Comparison of ENCODE assay signal across 11 cellular contexts in genomic region chr1:151401860-151402259, GRCh38. TPM values are rescaled to one million over a fixed set of nuclear protein-coding genes. Genes with fewer than 3 reads are reported as not detected.
A peak's percentile ranks its signal among the peaks of the same experiment; 100 is the strongest.
DNase-seq lines count a peak whose midpoint lies in the region; ATAC-seq, FAIRE-seq and TF ChIP-seq lines count a peak whose summit lies in the region.
"Had no signal": no experiment of that assay in that cellular context is flagged by ENCODE, and none has a peak within 500 bp of the region (broad histone marks: within the 10 kb centered on the region; RNA-seq: fewer than 3 reads in every experiment).

No MANE protein-coding gene starts in this region.

- no peak overlapping the region for H3K4me2 ChIP-seq in HepG2 (ENCODE audit: low read depth, low read length)

- peak overlapping the region; percentile 21 for H3K27ac ChIP-seq in cardiac muscle cell
- H3K27ac ChIP-seq in HepG2 (ENCODE audit: extremely low read length, insufficient read depth, low read length): no peak overlapping the region

- in situ Hi-C loops in HepG2 (cut with HindIII; ENCODE audit: extremely low pct_ligation_motif_present, low pct_unique_long_range_greater_than_20kb): no loop called here

- no peak for TF ChIP-seq RAD21 in HepG2 (CRISPR knock-in tag; IDR thresholded peaks at IDR 0.05)

- no peak for FAIRE-seq in HepG2 (lab: Jason Lieb, UNC)

- intact Hi-C loops in Right ventricle myocardium inferior (cut with DNase I): no loop called here
- intact Hi-C loops in HepG2 (cut with micrococcal nuclease; ENCODE audit: unreplicated experiment): no loop called here

- H2AFZ ChIP-seq in HepG2 (ENCODE audit: low read length): no peak overlapping the region

- BruUV-seq in HepG2 (replicated peaks; lab: Mats Ljungman, UMichigan): no TSS peak

- H3K4me1 Mint-ChIP-seq in activated CD4-positive, alpha-beta memory T cell treated with anti-CD3 and anti-CD28 coated beads, Interleukin-2, amount 10 ng/mL, durations not matched to agents 7 days and 5 days: peaks cover 35% of the 10 kb centered on the region
- H3K4me1 Mint-ChIP-seq in type B pancreatic cell (ENCODE audit: unreplicated experiment): peaks cover 20% of the 10 kb centered on the region

- POLR2A ChIA-PET in activated CD4-positive, alpha-beta memory T cell treated with anti-CD3 and anti-CD28 coated beads, Interleukin-2, amount 10 ng/mL, durations not matched to agents 7 days and 5 days (lab: Charles Lee): interaction anchor here (0.9 kb wide), 1 partner anchor 42 kb away, joined by 4 read pairs; no protein-coding TSS in a partner anchor
- POLR2A ChIA-PET in HepG2 (lab: Yijun Ruan, JAX): interaction anchor here (0.6 to 1.5 kb wide), 2 partner anchors 30 to 119 kb away, joined by 3 to 5 read pairs; partner anchors contain the start of gene SELENBP1

- TF ChIP-seq POLR2A in HepG2 (IDR thresholded peaks at IDR 0.05; ENCODE audit: insufficient read depth in 1 of 2, low read depth in 2 of 2, low read length in 2 of 2): no peak; a peak in 1 of 4 replicates

- no peak overlapping the region for H3K4me3 Mint-ChIP-seq in activated CD4-positive, alpha-beta memory T cell treated with anti-CD3 and anti-CD28 coated beads, Interleukin-2, amount 10 ng/mL, durations not matched to agents 7 days and 5 days
- H3K4me3 Mint-ChIP-seq in type B pancreatic cell: peak overlapping the region; percentile 57
- H3K4me3 Mint-ChIP-seq: memory B cell had no signal

- peaks cover 61% of the 10 kb centered on the region for H3K36me3 Mint-ChIP-seq in activated CD4-positive, alpha-beta memory T cell treated with anti-CD3 and anti-CD28 coated beads, Interleukin-2, amount 10 ng/mL, durations not matched to agents 7 days and 5 days (ENCODE audit: low read depth)
- H3K36me3 Mint-ChIP-seq in type B pancreatic cell: peaks cover 31% of the 10 kb centered on the region

- no peak for DNase-seq in cardiac muscle cell (ENCODE audit: low read depth in 1 of 2, low spot score in 1 of 2)
- DNase-seq in Right ventricle myocardium inferior (ENCODE audit: missing footprints): no peak
- no peak for DNase-seq in activated CD4-positive, alpha-beta memory T cell treated with anti-CD3 and anti-CD28 coated beads, Interleukin-2, amount 10 ng/mL, durations not matched to agents 7 days and 5 days
- no peak for DNase-seq in HepG2 (ENCODE audit: low spot score)
- no peak for DNase-seq in type B pancreatic cell (ENCODE audit: extremely low spot score, unreplicated experiment)
- DNase-seq in DMS 273 treated with DMSO at 0.1 percent for 48 hours (lab: John Stamatoyannopoulos, UW): no peak
- DNase-seq: cerebellar nuclear complex, DMS79 treated with DMSO at 0.1 percent for 48 hours had no signal

- H3K9me3 ChIP-seq in cardiac muscle cell (ENCODE audit: low read depth): no peaks in the 10 kb centered on the region
- H3K9me3 ChIP-seq in HepG2 (ENCODE audit: low read length): no peaks in the 10 kb centered on the region

- ATAC-seq in Right ventricle myocardium inferior (no peak), HepG2 (no peak), GM19463 (IDR thresholded peaks at IDR 0.05; ENCODE audit: unreplicated experiment) (no peak), HG03460 (IDR thresholded peaks at IDR 0.05; ENCODE audit: unreplicated experiment) (no peak)

- no peak overlapping the region for H3K9ac ChIP-seq in HepG2 (ENCODE audit: insufficient read depth, low read depth, low read length)

- peaks cover 15% of the 10 kb centered on the region for H3K79me2 ChIP-seq in HepG2 (ENCODE audit: insufficient read depth, low read length)

- no peaks in the 10 kb centered on the region for H3K9me3 Mint-ChIP-seq in activated CD4-positive, alpha-beta memory T cell treated with anti-CD3 and anti-CD28 coated beads, Interleukin-2, amount 10 ng/mL, durations not matched to agents 7 days and 5 days
- H3K9me3 Mint-ChIP-seq in type B pancreatic cell: peaks cover 4% of the 10 kb centered on the region
- H3K9me3 Mint-ChIP-seq: memory B cell had no signal

- H4K20me1 ChIP-seq in HepG2 (ENCODE audit: insufficient read depth, low read length): peaks cover 8% of the 10 kb centered on the region

- no peak for TF ChIP-seq CTCF in cardiac muscle cell (IDR thresholded peaks at IDR 0.05; ENCODE audit: low read depth, low read length)
- no peak for TF ChIP-seq CTCF in HepG2 (CRISPR knock-in tag; IDR thresholded peaks at IDR 0.05)
- no peak for TF ChIP-seq CTCF in type B pancreatic cell (conservative IDR thresholded peaks at IDR 0.05)

- H3K27me3 Mint-ChIP-seq in activated CD4-positive, alpha-beta memory T cell treated with anti-CD3 and anti-CD28 coated beads, Interleukin-2, amount 10 ng/mL, durations not matched to agents 7 days and 5 days: no peaks in the 10 kb centered on the region
- H3K27me3 Mint-ChIP-seq in type B pancreatic cell: peaks cover 3% of the 10 kb centered on the region
- H3K27me3 Mint-ChIP-seq: memory B cell had no signal

- no peak for TF ChIP-seq EP300 in HepG2 (IDR thresholded peaks at IDR 0.05; ENCODE audit: low read depth in 2 of 2, low read length in 2 of 2)
- no peak for TF ChIP-seq EP300 in HepG2 (CRISPR knock-in tag; IDR thresholded peaks at IDR 0.05; ENCODE audit: borderline replicate concordance)

- H3K4me3 ChIP-seq in cardiac muscle cell (no peak overlapping the region), HepG2 (replicated peaks in 1 of 3; ENCODE audit: insufficient read depth in 1 of 3, low read depth in 2 of 3, low read length in 3 of 3) (no peak overlapping the region)

- CTCF ChIA-PET in activated CD4-positive, alpha-beta memory T cell treated with anti-CD3 and anti-CD28 coated beads, Interleukin-2, amount 10 ng/mL, durations not matched to agents 7 days and 5 days (lab: Charles Lee): interaction anchor here (1.1 to 1.3 kb wide), 2 partner anchors 18 to 101 kb away, joined by 3 read pairs; no protein-coding TSS in a partner anchor
- CTCF ChIA-PET in HepG2 (lab: Yijun Ruan, JAX; ENCODE audit: low intra/inter-chr PET ratio, low total read pairs): no interaction called here

- peaks cover 56% of the 10 kb centered on the region for H3K36me3 ChIP-seq in cardiac muscle cell
- H3K36me3 ChIP-seq in HepG2 (replicated peaks in 1 of 2; ENCODE audit: control insufficient read depth in 1 of 2, insufficient read depth in 2 of 2, low read length in 2 of 2): peaks cover 14 to 42% of the 10 kb centered on the region in 2 experiments

- peak overlapping the region; percentile 24 for H3K27ac Mint-ChIP-seq in activated CD4-positive, alpha-beta memory T cell treated with anti-CD3 and anti-CD28 coated beads, Interleukin-2, amount 10 ng/mL, durations not matched to agents 7 days and 5 days
- no peak overlapping the region for H3K27ac Mint-ChIP-seq in type B pancreatic cell

- H3K4me1 ChIP-seq in cardiac muscle cell (ENCODE audit: low read depth): peaks cover 9% of the 10 kb centered on the region
- peaks cover 43% of the 10 kb centered on the region for H3K4me1 ChIP-seq in HepG2 (ENCODE audit: insufficient read depth, low read length)

- WGBS in HepG2 (ENCODE audit: low lambda C conversion rate): 93% methylated on average over 2 of the region's 2 CpGs

- H3K27me3 ChIP-seq in cardiac muscle cell (no peaks in the 10 kb centered on the region), HepG2 (ENCODE audit: control insufficient read depth in 1 of 2, insufficient read depth in 2 of 2, low read length in 2 of 2) (no peaks in the 10 kb centered on the region; a peak in 1 of 5 replicates)

RNA-seq across cellular contexts. Expression of gene PSMB4, which starts 2.5 kb away (rescaled TPM):
- 220 and 354 TPM in 2 replicates for total RNA-seq in cardiac muscle cell
- polyA plus RNA-seq in cardiac muscle cell: 71.1 and 104 TPM in 2 replicates
- 185 TPM for total RNA-seq in Right ventricle myocardium inferior
- 100 to 1,000 TPM; 280 to 282 TPM for total RNA-seq in activated CD4-positive, alpha-beta memory T cell treated with anti-CD3 and anti-CD28 coated beads, Interleukin-2, amount 10 ng/mL, durations not matched to agents 7 days and 5 days
- total RNA-seq in HepG2 (2016; rRNA removed; fragmentation: Illumina TruSeq; extraction: Trizol): 336 and 414 TPM in 2 replicates
- 180 and 186 TPM in 2 replicates for total RNA-seq in HepG2 (2016; cell fraction: cytosol; rRNA removed; fragmentation: Illumina TruSeq; extraction: Trizol; ENCODE audit: low read depth)
- total RNA-seq in HepG2 (2016; cell fraction: insoluble cytoplasmic fraction; rRNA removed; fragmentation: Illumina TruSeq; extraction: Trizol): 337 and 459 TPM in 2 replicates
- total RNA-seq in HepG2 (2016; cell fraction: membrane; rRNA removed; fragmentation: Illumina TruSeq; extraction: Trizol): 216 and 229 TPM in 2 replicates
- total RNA-seq in HepG2 (2016; cell fraction: nucleus; rRNA removed; fragmentation: Illumina TruSeq; extraction: Trizol): 150 and 151 TPM in 2 replicates
- 364 and 383 TPM in 2 replicates for polyA plus RNA-seq in HepG2 (2011; rRNA removed)
- polyA plus RNA-seq in HepG2 (2011; cell fraction: cytosol; rRNA removed): 449 and 490 TPM in 2 replicates
- 275 and 307 TPM in 2 replicates for polyA plus RNA-seq in HepG2 (2011; cell fraction: nucleus; rRNA removed)
- 200 and 247 TPM in 2 replicates for polyA plus RNA-seq in HepG2 (2012)
- 167 and 178 TPM in 2 replicates for polyA plus RNA-seq in HepG2 (2016; cell fraction: cytosol; fragmentation: Illumina TruSeq; extraction: Trizol; ENCODE audit: low read depth)
- 392 and 404 TPM in 2 replicates for polyA plus RNA-seq in HepG2 (2016; cell fraction: insoluble cytoplasmic fraction; fragmentation: Illumina TruSeq; extraction: Trizol; ENCODE audit: low read depth)
- polyA plus RNA-seq in HepG2 (2016; cell fraction: membrane; fragmentation: Illumina TruSeq; extraction: Trizol; ENCODE audit: low read depth): 186 and 200 TPM in 2 replicates
- polyA plus RNA-seq in HepG2 (2016; cell fraction: nucleus; fragmentation: Illumina TruSeq; extraction: Trizol; ENCODE audit: insufficient read depth, low read depth): 265 and 270 TPM in 2 replicates
- polyA minus RNA-seq in HepG2 (2011; rRNA and poly(A)+ RNA removed; ENCODE audit: low replicate concordance): 277 and 543 TPM in 2 replicates
- 101 and 117 TPM in 2 replicates for polyA minus RNA-seq in HepG2 (2011; cell fraction: cytosol; rRNA and poly(A)+ RNA removed)
- 64.9 and 71.7 TPM in 2 replicates for polyA minus RNA-seq in HepG2 (2011; cell fraction: nucleus; rRNA and poly(A)+ RNA removed)
- 241 and 243 TPM in 2 replicates for total RNA-seq in type B pancreatic cell (ENCODE audit: low replicate concordance)

RNA-seq across cellular contexts. Expression of gene SELENBP1, which starts 29.4 kb away (rescaled TPM):
- total RNA-seq in cardiac muscle cell (47.1 and 73.5 TPM in 2 replicates), Right ventricle myocardium inferior (129 TPM), HepG2 (2016; rRNA removed; fragmentation: Illumina TruSeq; extraction: Trizol) (29.0 and 30.2 TPM in 2 replicates), type B pancreatic cell (ENCODE audit: low replicate concordance) (20.5 and 39.2 TPM in 2 replicates)
- polyA plus RNA-seq in cardiac muscle cell (43.6 and 69.0 TPM in 2 replicates), HepG2 (2011; rRNA removed) (27.8 and 29.3 TPM in 2 replicates)
- total RNA-seq in activated CD4-positive, alpha-beta memory T cell treated with anti-CD3 and anti-CD28 coated beads, Interleukin-2, amount 10 ng/mL, durations not matched to agents 7 days and 5 days: not detected
- total RNA-seq in HepG2 (2016; cell fraction: cytosol; rRNA removed; fragmentation: Illumina TruSeq; extraction: Trizol; ENCODE audit: low read depth): 6.3 and 6.7 TPM in 2 replicates
- 27.8 and 30.0 TPM in 2 replicates for total RNA-seq in HepG2 (2016; cell fraction: insoluble cytoplasmic fraction; rRNA removed; fragmentation: Illumina TruSeq; extraction: Trizol)
- 9.8 and 12.1 TPM in 2 replicates for total RNA-seq in HepG2 (2016; cell fraction: membrane; rRNA removed; fragmentation: Illumina TruSeq; extraction: Trizol)
- 18.8 and 23.3 TPM in 2 replicates for total RNA-seq in HepG2 (2016; cell fraction: nucleus; rRNA removed; fragmentation: Illumina TruSeq; extraction: Trizol)
- polyA plus RNA-seq in HepG2 (2011; cell fraction: cytosol; rRNA removed): 21.3 and 26.7 TPM in 2 replicates
- 89.4 and 101 TPM in 2 replicates for polyA plus RNA-seq in HepG2 (2011; cell fraction: nucleus; rRNA removed)
- polyA plus RNA-seq in HepG2 (2012): 13.2 and 18.5 TPM in 2 replicates
- 6.6 and 7.1 TPM in 2 replicates for polyA plus RNA-seq in HepG2 (2016; cell fraction: cytosol; fragmentation: Illumina TruSeq; extraction: Trizol; ENCODE audit: low read depth)
- 32.9 and 33.5 TPM in 2 replicates for polyA plus RNA-seq in HepG2 (2016; cell fraction: insoluble cytoplasmic fraction; fragmentation: Illumina TruSeq; extraction: Trizol; ENCODE audit: low read depth)
- 9.9 and 10.0 TPM in 2 replicates for polyA plus RNA-seq in HepG2 (2016; cell fraction: membrane; fragmentation: Illumina TruSeq; extraction: Trizol; ENCODE audit: low read depth)
- polyA plus RNA-seq in HepG2 (2016; cell fraction: nucleus; fragmentation: Illumina TruSeq; extraction: Trizol; ENCODE audit: insufficient read depth, low read depth): 46.6 and 51.9 TPM in 2 replicates
- 34.1 and 67.3 TPM in 2 replicates for polyA minus RNA-seq in HepG2 (2011; rRNA and poly(A)+ RNA removed; ENCODE audit: low replicate concordance)
- 11.9 and 16.5 TPM in 2 replicates for polyA minus RNA-seq in HepG2 (2011; cell fraction: cytosol; rRNA and poly(A)+ RNA removed)
- polyA minus RNA-seq in HepG2 (2011; cell fraction: nucleus; rRNA and poly(A)+ RNA removed): 13.3 and 13.8 TPM in 2 replicates

RNA-seq across cellular contexts. Expression of gene RFX5, which starts 54.8 kb away (rescaled TPM):
- total RNA-seq in cardiac muscle cell: 67.8 and 87.2 TPM in 2 replicates
- 51.3 and 52.4 TPM in 2 replicates for polyA plus RNA-seq in cardiac muscle cell
- 16.5 TPM for total RNA-seq in Right ventricle myocardium inferior
- 10 to 100 TPM; 96.2 to 99.3 TPM for total RNA-seq in activated CD4-positive, alpha-beta memory T cell treated with anti-CD3 and anti-CD28 coated beads, Interleukin-2, amount 10 ng/mL, durations not matched to agents 7 days and 5 days
- 32.0 and 36.2 TPM in 2 replicates for total RNA-seq in HepG2 (2016; rRNA removed; fragmentation: Illumina TruSeq; extraction: Trizol)
- 4.1 and 4.4 TPM in 2 replicates for total RNA-seq in HepG2 (2016; cell fraction: cytosol; rRNA removed; fragmentation: Illumina TruSeq; extraction: Trizol; ENCODE audit: low read depth)
- 37.2 and 39.7 TPM in 2 replicates for total RNA-seq in HepG2 (2016; cell fraction: insoluble cytoplasmic fraction; rRNA removed; fragmentation: Illumina TruSeq; extraction: Trizol)
- total RNA-seq in HepG2 (2016; cell fraction: membrane; rRNA removed; fragmentation: Illumina TruSeq; extraction: Trizol): 15.6 and 17.0 TPM in 2 replicates
- total RNA-seq in HepG2 (2016; cell fraction: nucleus; rRNA removed; fragmentation: Illumina TruSeq; extraction: Trizol): 44.6 and 44.7 TPM in 2 replicates
- 17.9 and 20.3 TPM in 2 replicates for polyA plus RNA-seq in HepG2 (2011; rRNA removed)
- polyA plus RNA-seq in HepG2 (2011; cell fraction: cytosol; rRNA removed): 7.9 and 8.2 TPM in 2 replicates
- polyA plus RNA-seq in HepG2 (2011; cell fraction: nucleus; rRNA removed): 43.2 and 45.6 TPM in 2 replicates
- 11.7 and 16.5 TPM in 2 replicates for polyA plus RNA-seq in HepG2 (2012)
- polyA plus RNA-seq in HepG2 (2016; cell fraction: cytosol; fragmentation: Illumina TruSeq; extraction: Trizol; ENCODE audit: low read depth): 2.7 and 2.8 TPM in 2 replicates
- 27.2 and 30.5 TPM in 2 replicates for polyA plus RNA-seq in HepG2 (2016; cell fraction: insoluble cytoplasmic fraction; fragmentation: Illumina TruSeq; extraction: Trizol; ENCODE audit: low read depth)
- polyA plus RNA-seq in HepG2 (2016; cell fraction: membrane; fragmentation: Illumina TruSeq; extraction: Trizol; ENCODE audit: low read depth): 8.9 and 10.1 TPM in 2 replicates
- 62.2 and 65.3 TPM in 2 replicates for polyA plus RNA-seq in HepG2 (2016; cell fraction: nucleus; fragmentation: Illumina TruSeq; extraction: Trizol; ENCODE audit: insufficient read depth, low read depth)
- 33.0 and 287 TPM in 2 replicates for polyA minus RNA-seq in HepG2 (2011; rRNA and poly(A)+ RNA removed; ENCODE audit: low replicate concordance)
- 7.7 and 9.6 TPM in 2 replicates for polyA minus RNA-seq in HepG2 (2011; cell fraction: cytosol; rRNA and poly(A)+ RNA removed)
- polyA minus RNA-seq in HepG2 (2011; cell fraction: nucleus; rRNA and poly(A)+ RNA removed): 15.8 and 22.1 TPM in 2 replicates
- 27.3 and 66.5 TPM in 2 replicates for total RNA-seq in type B pancreatic cell (ENCODE audit: low replicate concordance)

RNA-seq across cellular contexts. Expression of gene POGZ, which starts 57.4 kb away (rescaled TPM):
- total RNA-seq in cardiac muscle cell (29.0 and 48.6 TPM in 2 replicates), Right ventricle myocardium inferior (37.7 TPM), HepG2 (2016; rRNA removed; fragmentation: Illumina TruSeq; extraction: Trizol) (15.3 and 17.1 TPM in 2 replicates), type B pancreatic cell (ENCODE audit: low replicate concordance) (73.1 and 126 TPM in 2 replicates)
- polyA plus RNA-seq in cardiac muscle cell (30.8 and 35.1 TPM in 2 replicates), HepG2 (2011; rRNA removed) (45.6 and 46.9 TPM in 2 replicates)
- total RNA-seq in activated CD4-positive, alpha-beta memory T cell treated with anti-CD3 and anti-CD28 coated beads, Interleukin-2, amount 10 ng/mL, durations not matched to agents 7 days and 5 days: 10 to 100 TPM; 67.2 to 73.2 TPM
- 3.4 and 3.9 TPM in 2 replicates for total RNA-seq in HepG2 (2016; cell fraction: cytosol; rRNA removed; fragmentation: Illumina TruSeq; extraction: Trizol; ENCODE audit: low read depth)
- total RNA-seq in HepG2 (2016; cell fraction: insoluble cytoplasmic fraction; rRNA removed; fragmentation: Illumina TruSeq; extraction: Trizol): 14.3 and 16.4 TPM in 2 replicates
- total RNA-seq in HepG2 (2016; cell fraction: membrane; rRNA removed; fragmentation: Illumina TruSeq; extraction: Trizol): 7.3 and 9.4 TPM in 2 replicates
- 26.6 and 27.0 TPM in 2 replicates for total RNA-seq in HepG2 (2016; cell fraction: nucleus; rRNA removed; fragmentation: Illumina TruSeq; extraction: Trizol)
- 14.1 and 15.0 TPM in 2 replicates for polyA plus RNA-seq in HepG2 (2011; cell fraction: cytosol; rRNA removed)
- 85.3 and 95.0 TPM in 2 replicates for polyA plus RNA-seq in HepG2 (2011; cell fraction: nucleus; rRNA removed)
- polyA plus RNA-seq in HepG2 (2012): 22.9 and 30.0 TPM in 2 replicates
- polyA plus RNA-seq in HepG2 (2016; cell fraction: cytosol; fragmentation: Illumina TruSeq; extraction: Trizol; ENCODE audit: low read depth): 0.70 and 1.2 TPM in 2 replicates
- polyA plus RNA-seq in HepG2 (2016; cell fraction: insoluble cytoplasmic fraction; fragmentation: Illumina TruSeq; extraction: Trizol; ENCODE audit: low read depth): 18.4 and 20.8 TPM in 2 replicates
- polyA plus RNA-seq in HepG2 (2016; cell fraction: membrane; fragmentation: Illumina TruSeq; extraction: Trizol; ENCODE audit: low read depth): 2.7 and 2.9 TPM in 2 replicates
- 55.5 and 69.5 TPM in 2 replicates for polyA plus RNA-seq in HepG2 (2016; cell fraction: nucleus; fragmentation: Illumina TruSeq; extraction: Trizol; ENCODE audit: insufficient read depth, low read depth)
- polyA minus RNA-seq in HepG2 (2011; rRNA and poly(A)+ RNA removed; ENCODE audit: low replicate concordance): 103 and 173 TPM in 2 replicates
- polyA minus RNA-seq in HepG2 (2011; cell fraction: cytosol; rRNA and poly(A)+ RNA removed): 25.2 and 28.6 TPM in 2 replicates
- polyA minus RNA-seq in HepG2 (2011; cell fraction: nucleus; rRNA and poly(A)+ RNA removed): 80.1 and 101 TPM in 2 replicates

Comparison
In these comparisons a context has a peak if more than half of its experiments do, and no peak if none do; other contexts are left out.
1. RNA of gene SELENBP1, which starts 29.4 kb away (total RNA-seq): 129 TPM in Right ventricle myocardium inferior (single experiment), 47.1 to 73.5 TPM in cardiac muscle cell, 20.5 to 39.2 TPM in type B pancreatic cell and 6.3 to 30.2 TPM in HepG2; not detected in activated CD4-positive, alpha-beta memory T cell treated with anti-CD3 and anti-CD28 coated beads, Interleukin-2, amount 10 ng/mL, durations not matched to agents 7 days and 5 days; every median in the first group is over 4 times any median in the second.